In the genomic region with DNA sequence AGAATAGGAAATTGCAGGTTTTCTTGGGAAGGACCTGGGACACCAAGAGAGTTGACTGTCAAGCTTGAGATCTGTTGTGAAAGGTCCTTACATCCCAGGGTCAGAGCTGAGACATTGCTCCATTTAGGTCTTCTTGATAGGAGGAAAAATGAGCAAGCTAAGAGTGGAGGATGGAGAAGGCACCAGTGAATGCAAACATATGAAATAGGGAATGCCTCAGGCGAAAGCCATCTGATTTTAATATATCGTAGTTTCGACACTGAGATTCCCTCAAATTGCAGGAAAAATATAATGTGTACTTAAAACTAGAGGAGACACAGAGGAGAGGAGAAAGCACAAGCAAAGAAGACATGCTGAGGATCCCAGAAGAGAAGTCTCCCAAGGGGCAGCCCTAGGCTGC, we compare ENCODE assay signal across 29 cellular contexts.
DNase-seq lines count a peak whose midpoint lies in the region; ATAC-seq, FAIRE-seq and TF ChIP-seq lines count a peak whose summit lies in the region.
"Had no signal": no experiment of that assay in that cellular context is flagged by ENCODE, and none has a peak within 500 bp of the region (broad histone marks: within the 10 kb centered on the region; RNA-seq: fewer than 3 reads in every experiment).

No MANE protein-coding gene starts in this region.

- peak overlapping the region; percentile 28 for H4K91ac ChIP-seq in mesenchymal stem cell (ENCODE audit: low read length)
- no peak overlapping the region for H4K91ac ChIP-seq in trophoblast cell (ENCODE audit: low read depth, low read length)

- H3K36me3 Mint-ChIP-seq in endothelial cell (ENCODE audit: low read depth, unreplicated experiment) = peaks cover 32% of the 10 kb centered on the region
- no peaks in the 10 kb centered on the region for H3K36me3 Mint-ChIP-seq in activated naive CD4-positive, alpha-beta T cell treated with anti-CD3 and anti-CD28 coated beads for 36 hours (ENCODE audit: low read depth)
- H3K36me3 Mint-ChIP-seq: CD4-positive, alpha-beta memory T cell had no signal

- H3K4me1 ChIP-seq in right cardiac atrium (ENCODE audit: control insufficient read depth, insufficient read depth, low read length) (peaks cover 12% of the 10 kb centered on the region), mesenchymal stem cell (ENCODE audit: control insufficient read depth, insufficient read depth, low read depth, low read length) (peaks cover 12% of the 10 kb centered on the region), trophoblast cell (ENCODE audit: control insufficient read depth in 1 of 2, insufficient read depth in 2 of 2, low read length in 2 of 2) (peaks cover 15 to 25% of the 10 kb centered on the region in 2 experiments)

- H3K9me3 ChIP-seq in right cardiac atrium (ENCODE audit: control insufficient read depth, low read length) = no peaks in the 10 kb centered on the region
- no peaks in the 10 kb centered on the region for H3K9me3 ChIP-seq in mesenchymal stem cell (ENCODE audit: control insufficient read depth, low read length)
- H3K9me3 ChIP-seq in trophoblast cell (ENCODE audit: insufficient read depth, low read depth, low read length) = no peaks in the 10 kb centered on the region
- H3K9me3 ChIP-seq: BLaER1 treated with 17β-estradiol and CSF1 and Interleukin-3, amounts not matched to agents 10 nM and 100 nM had no signal

- H3K23ac ChIP-seq in mesenchymal stem cell (ENCODE audit: low read length in 2 of 2) (peak overlapping the region in 1 of 2 experiments; percentile 41), trophoblast cell (ENCODE audit: low read length) (no peak overlapping the region)

- H2BK5ac ChIP-seq in mesenchymal stem cell (ENCODE audit: low read depth, low read length, poor library complexity, severe bottlenecking) = no peak overlapping the region
- no peak overlapping the region for H2BK5ac ChIP-seq in trophoblast cell (ENCODE audit: low read depth, low read length, poor library complexity)

- H3K9ac ChIP-seq in mesenchymal stem cell (ENCODE audit: low read length) (no peak overlapping the region), trophoblast cell (ENCODE audit: low read length) (no peak overlapping the region)
- H3K9ac ChIP-seq: BLaER1 treated with 17β-estradiol and CSF1 and Interleukin-3, amounts not matched to agents 10 nM and 100 nM had no signal

- H4K8ac ChIP-seq in mesenchymal stem cell (ENCODE audit: low read length) (no peak overlapping the region), trophoblast cell (ENCODE audit: low read depth, low read length) (no peak overlapping the region)

- H3K4ac ChIP-seq in mesenchymal stem cell (ENCODE audit: low read depth in 1 of 2, low read length in 2 of 2) (no peak overlapping the region), trophoblast cell (ENCODE audit: low read depth, low read length) (peak overlapping the region; percentile 52)

- H3K18ac ChIP-seq in mesenchymal stem cell (ENCODE audit: low read depth in 1 of 2, low read length in 2 of 2) = no peak overlapping the region
- H3K18ac ChIP-seq in trophoblast cell (ENCODE audit: low read length) = no peak overlapping the region

- DNase-seq in right cardiac atrium (no peak), cardiac septum (ENCODE audit: low spot score) (no peak), endothelial cell (ENCODE audit: low spot score) (no peak), mesenchymal stem cell (no peak), trophoblast cell (no peak), GM12892 (ENCODE audit: insufficient read length) (no peak), NCI-H146 treated with DMSO at 0.1 percent for 48 hours (lab: John Stamatoyannopoulos, UW; ENCODE audit: unreplicated experiment) (no peak)
- DNase-seq in activated naive CD4-positive, alpha-beta T cell treated with anti-CD3 and anti-CD28 coated beads for 36 hours = no peak
- DNase-seq: AML-193; CD4-positive, alpha-beta memory T cell; COR-L47; DMS79 treated with DMSO at 0.1 percent for 48 hours; GF-D8; IMR-90; KG1; MM.1S; NCI-H1694; NCI-H2029 treated with DMSO at 0.1 percent for 48 hours; NCI-H446 treated with DMSO at 0.1 percent for 48 hours; NCI-H526; NCI-H82; NK-92 treated with Interleukin-12 subunit alpha and Interleukin-12 subunit beta, amount 100 ng/mL, for 24 hours; PC-9; Right ventricle myocardium superior; RPMI8226 had no signal

- H3K4me2 ChIP-seq in mesenchymal stem cell (ENCODE audit: low read length, poor library complexity, severe bottlenecking) (no peak overlapping the region), trophoblast cell (ENCODE audit: low read length) (no peak overlapping the region)
- H3K4me2 ChIP-seq: BLaER1 treated with 17β-estradiol and CSF1 and Interleukin-3, amounts not matched to agents 10 nM and 100 nM; PC-9 had no signal

- H3K36me3 ChIP-seq in mesenchymal stem cell (ENCODE audit: control insufficient read depth in 1 of 2, insufficient read depth in 2 of 2, low read depth in 1 of 2, low read length in 2 of 2) = peaks cover 9 to 32% of the 10 kb centered on the region in 2 experiments
- H3K36me3 ChIP-seq in trophoblast cell (ENCODE audit: control insufficient read depth in 1 of 2, insufficient read depth in 2 of 2, low read length in 2 of 2) = peaks cover 0 to 1% of the 10 kb centered on the region in 2 experiments
- H3K36me3 ChIP-seq: BLaER1 treated with 17β-estradiol and CSF1 and Interleukin-3, amounts not matched to agents 10 nM and 100 nM had no signal

- peaks cover 9% of the 10 kb centered on the region for H3K79me1 ChIP-seq in mesenchymal stem cell (replicated peaks; ENCODE audit: low read length, poor library complexity, severe bottlenecking)
- H3K79me1 ChIP-seq in trophoblast cell (ENCODE audit: low read length) = peaks cover 3% of the 10 kb centered on the region

- no peak overlapping the region for H3K14ac ChIP-seq in mesenchymal stem cell (ENCODE audit: low read length in 2 of 2)
- H3K14ac ChIP-seq in trophoblast cell (ENCODE audit: low read length) = no peak overlapping the region

- peaks cover 4% of the 10 kb centered on the region for H3K79me2 ChIP-seq in trophoblast cell (ENCODE audit: control insufficient read depth, insufficient read depth, low read length, poor library complexity)

- H3K9me3 Mint-ChIP-seq in endothelial cell (ENCODE audit: unreplicated experiment) = no peaks in the 10 kb centered on the region
- no peaks in the 10 kb centered on the region for H3K9me3 Mint-ChIP-seq in activated naive CD4-positive, alpha-beta T cell treated with anti-CD3 and anti-CD28 coated beads for 36 hours
- H3K9me3 Mint-ChIP-seq: CD4-positive, alpha-beta memory T cell had no signal

- peak overlapping the region; percentile 38 for H3K27ac ChIP-seq in right cardiac atrium (ENCODE audit: low read length)
- H3K27ac ChIP-seq in mesenchymal stem cell (ENCODE audit: low read length, poor library complexity, severe bottlenecking) = no peak overlapping the region
- H3K27ac ChIP-seq in trophoblast cell (ENCODE audit: low read depth, low read length) = no peak overlapping the region
- H3K27ac ChIP-seq: BLaER1 treated with 17β-estradiol and CSF1 and Interleukin-3, amounts not matched to agents 10 nM and 100 nM; PC-9 had no signal

- TF ChIP-seq CTCF in endothelial cell (IDR thresholded peaks at IDR 0.05; ENCODE audit: unreplicated experiment) = no peak

- intact Hi-C loops in right cardiac atrium (cut with DNase I) = loop anchor here in 1 of 4 donors (10.0 kb wide), 1 partner anchor 95 kb away; a partner anchor contains a TSS
- intact Hi-C loops in cardiac septum (cut with DNase I) = no loop called here
- intact Hi-C loops in activated naive CD4-positive, alpha-beta T cell treated with anti-CD3 and anti-CD28 coated beads for 36 hours (cut with micrococcal nuclease) = no loop called here

- H3K27me3 ChIP-seq in right cardiac atrium (ENCODE audit: control insufficient read depth, insufficient read depth) (no peaks in the 10 kb centered on the region), mesenchymal stem cell (ENCODE audit: control insufficient read depth in 1 of 2, insufficient read depth in 1 of 2, low read length in 2 of 2) (no peaks in the 10 kb centered on the region), trophoblast cell (ENCODE audit: insufficient read depth, low read length) (no peaks in the 10 kb centered on the region)
- H3K27me3 ChIP-seq: BLaER1 treated with 17β-estradiol and CSF1 and Interleukin-3, amounts not matched to agents 10 nM and 100 nM had no signal

- H2AK5ac ChIP-seq in mesenchymal stem cell (ENCODE audit: low read length, severe bottlenecking) (peak overlapping the region; percentile 77), trophoblast cell (ENCODE audit: low read length) (no peak overlapping the region)

- H3K27me3 Mint-ChIP-seq in endothelial cell (ENCODE audit: unreplicated experiment) = peaks cover 14% of the 10 kb centered on the region
- H3K27me3 Mint-ChIP-seq in activated naive CD4-positive, alpha-beta T cell treated with anti-CD3 and anti-CD28 coated beads for 36 hours (ENCODE audit: low read depth) = peaks cover 5% of the 10 kb centered on the region

- peak overlapping the region; percentile 78 for H3K27ac Mint-ChIP-seq in endothelial cell (ENCODE audit: unreplicated experiment)
- no peak overlapping the region for H3K27ac Mint-ChIP-seq in activated naive CD4-positive, alpha-beta T cell treated with anti-CD3 and anti-CD28 coated beads for 36 hours
- H3K27ac Mint-ChIP-seq: CD4-positive, alpha-beta memory T cell had no signal

- no peak for FAIRE-seq in GM12892 (lab: Jason Lieb, UNC)
- FAIRE-seq: GM12891, H1 had no signal

- H2BK12ac ChIP-seq in mesenchymal stem cell (ENCODE audit: low read length in 2 of 2) = no peak overlapping the region
- no peak overlapping the region for H2BK12ac ChIP-seq in trophoblast cell (ENCODE audit: low read length)

- no peak overlapping the region for H2BK15ac ChIP-seq in mesenchymal stem cell (ENCODE audit: low read depth, poor library complexity, severe bottlenecking)

- no peak for ATAC-seq in right cardiac atrium
- ATAC-seq: HCT116 had no signal

- H4K12ac ChIP-seq in trophoblast cell (ENCODE audit: low read depth, low read length) = no peak overlapping the region

- no peak overlapping the region for H2BK120ac ChIP-seq in mesenchymal stem cell (ENCODE audit: low read depth, low read length)
- H2BK120ac ChIP-seq in trophoblast cell (ENCODE audit: insufficient read depth, low read length, poor library complexity) = no peak overlapping the region

- H3K4me1 Mint-ChIP-seq in endothelial cell (ENCODE audit: unreplicated experiment) = peaks cover 64% of the 10 kb centered on the region
- H3K4me1 Mint-ChIP-seq in activated naive CD4-positive, alpha-beta T cell treated with anti-CD3 and anti-CD28 coated beads for 36 hours (ENCODE audit: low read depth) = peaks cover 2% of the 10 kb centered on the region
- H3K4me1 Mint-ChIP-seq: CD4-positive, alpha-beta memory T cell had no signal

- peak overlapping the region; percentile 65 for H3K4me3 Mint-ChIP-seq in endothelial cell (ENCODE audit: unreplicated experiment)
- no peak overlapping the region for H3K4me3 Mint-ChIP-seq in activated naive CD4-positive, alpha-beta T cell treated with anti-CD3 and anti-CD28 coated beads for 36 hours

- no peak overlapping the region for H2AFZ ChIP-seq in mesenchymal stem cell (ENCODE audit: low read depth, low read length)
- no peak overlapping the region for H2AFZ ChIP-seq in trophoblast cell (ENCODE audit: insufficient read depth, low read length, poor library complexity)
- H2AFZ ChIP-seq: PC-9 had no signal

- CTCF ChIA-PET in activated naive CD4-positive, alpha-beta T cell treated with anti-CD3 and anti-CD28 coated beads for 36 hours (lab: Charles Lee) = interaction anchor here (1.0 kb wide), 1 partner anchor 9 kb away, joined by 6 read pairs; no protein-coding TSS in a partner anchor

- H3K4me3 ChIP-seq in right cardiac atrium (ENCODE audit: low read length) (no peak overlapping the region), mesenchymal stem cell (ENCODE audit: insufficient read depth in 1 of 2, low read depth in 1 of 2, low read length in 2 of 2) (no peak overlapping the region), trophoblast cell (ENCODE audit: low read depth, low read length) (no peak overlapping the region)
- H3K4me3 ChIP-seq: BLaER1 treated with 17β-estradiol and CSF1 and Interleukin-3, amounts not matched to agents 10 nM and 100 nM; PC-9 had no signal

- WGBS in right cardiac atrium = 96% methylated on average over 3 of the region's 3 CpGs
- 100% methylated on average over 3 of the region's 3 CpGs for WGBS in mesenchymal stem cell
- WGBS in trophoblast cell (ENCODE audit: extremely low coverage, insufficient coverage, insufficient read length) = no CpG with 5 or more reads among the region's 3 CpGs

- TF ChIP-seq POLR2A in GM12892 (IDR thresholded peaks at IDR 0.05; ENCODE audit: low read depth, low read length) = no peak
